ENCODE assay signal across 1 cellular context in genomic region chr11:9363954-9364912, GRCh38.
TF ChIP-seq lines count a peak whose summit lies in the region.

No MANE protein-coding gene starts in this region.

TF ChIP-seq in GM12878, 131 proteins besides CTCF, POLR2A, EP300 and RAD21 (continued from another document and continues in another):
- no peak for TF ChIP-seq ZBTB33 (IDR thresholded peaks at IDR 0.05)
- TF ChIP-seq MXI1 (IDR thresholded peaks at IDR 0.05; ENCODE audit: low read depth, low read length): peak; percentile 82
- TF ChIP-seq CBX5 (IDR thresholded peaks at IDR 0.05; ENCODE audit: low read depth): no peak
- TF ChIP-seq IKZF1 (conservative IDR thresholded peaks at IDR 0.05): peak; percentile 92
- TF ChIP-seq JUNB (IDR thresholded peaks at IDR 0.05): 0 out of 2 replicates have a peak, but pooled peaks have one; percentile 16
- 0 out of 2 replicates have a peak, but pooled peaks have one; percentile 55 for TF ChIP-seq TCF3 (IDR thresholded peaks at IDR 0.05; ENCODE audit: borderline replicate concordance, insufficient read depth, low read depth, low read length)
- TF ChIP-seq NRF1 (conservative IDR thresholded peaks at IDR 0.05; ENCODE audit: low read depth, low read length): no peak
- TF ChIP-seq POLR2AphosphoS5 (IDR thresholded peaks at IDR 0.05; ENCODE audit: low read length): peak; percentile 98
- TF ChIP-seq BCL11A (IDR thresholded peaks at IDR 0.05; ENCODE audit: low read depth, low read length): no peak
- TF ChIP-seq DPF2 (IDR thresholded peaks at IDR 0.05): peak; percentile 91
- 0 out of 2 replicates have a peak, but pooled peaks have one; percentile 74 for TF ChIP-seq ZNF207 (IDR thresholded peaks at IDR 0.05; ENCODE audit: borderline replicate concordance)
- TF ChIP-seq LARP7 (IDR thresholded peaks at IDR 0.05): peak; percentile 96
- no peak for TF ChIP-seq ZZZ3 (IDR thresholded peaks at IDR 0.05; ENCODE audit: control insufficient read depth, insufficient read length, low read depth)
- peak; percentile 60 for TF ChIP-seq HCFC1 (IDR thresholded peaks at IDR 0.05; ENCODE audit: low read length)
- peak in 1 of 2 experiments; percentile 27; a peak in 1 of 4 replicates for TF ChIP-seq ETV6 (conservative IDR thresholded peaks at IDR 0.05 in 1 of 2, IDR thresholded peaks at IDR 0.05 in 1 of 2; ENCODE audit: borderline replicate concordance in 1 of 2, low read depth in 1 of 2)
- no peak for TF ChIP-seq BRCA1 (IDR thresholded peaks at IDR 0.05; ENCODE audit: low read depth, low read length)
- no peak for TF ChIP-seq BCLAF1 (IDR thresholded peaks at IDR 0.05)
- TF ChIP-seq NR2F1 (conservative IDR thresholded peaks at IDR 0.05): peak; percentile 69
- TF ChIP-seq KDM1A (IDR thresholded peaks at IDR 0.05; ENCODE audit: borderline replicate concordance): no peak
- peak; percentile 89 for TF ChIP-seq SMAD5 (IDR thresholded peaks at IDR 0.05; ENCODE audit: low read depth)
- peak; percentile 14 for TF ChIP-seq SP1 (IDR thresholded peaks at IDR 0.05; ENCODE audit: low read depth, low read length)
- peak; percentile 58; the same call in 1 of the 2 replicates for TF ChIP-seq NBN (IDR thresholded peaks at IDR 0.05)
- peak; percentile 84; the same call in 1 of the 2 replicates for TF ChIP-seq POLR2AphosphoS2 (IDR thresholded peaks at IDR 0.05; ENCODE audit: low read depth, low read length)
- TF ChIP-seq NR2C1 (IDR thresholded peaks at IDR 0.05): peak; percentile 54; the same call in 1 of the 2 replicates
- TF ChIP-seq MEF2B (IDR thresholded peaks at IDR 0.05; ENCODE audit: partially characterized antibody, poor library complexity, severe bottlenecking): peak; percentile 34
- TF ChIP-seq TCF7 (IDR thresholded peaks at IDR 0.05; ENCODE audit: borderline replicate concordance): peak; percentile 69
- TF ChIP-seq SIN3A (IDR thresholded peaks at IDR 0.05; ENCODE audit: low read depth, low read length): peak; percentile 54; the same call in 1 of the 2 replicates
- TF ChIP-seq ZNF384 (IDR thresholded peaks at IDR 0.05; ENCODE audit: borderline replicate concordance, low read depth, low read length): no peak
- TF ChIP-seq E2F4 (IDR thresholded peaks at IDR 0.05; ENCODE audit: low read depth, low read length): no peak
- no peak for TF ChIP-seq MYB (IDR thresholded peaks at IDR 0.05; ENCODE audit: borderline replicate concordance, low read depth, low read length)
- no peak for TF ChIP-seq CBX3 (IDR thresholded peaks at IDR 0.05; ENCODE audit: borderline replicate concordance, low read depth)
- no peak for TF ChIP-seq YBX1 (IDR thresholded peaks at IDR 0.05)
- peak; percentile 100 for TF ChIP-seq BACH1 (IDR thresholded peaks at IDR 0.05; ENCODE audit: borderline replicate concordance)
- peak; percentile 59 for TF ChIP-seq RELA (IDR thresholded peaks at IDR 0.05; ENCODE audit: borderline replicate concordance, partially characterized antibody)
- no peak for TF ChIP-seq MLLT1 (IDR thresholded peaks at IDR 0.05)
- peak; percentile 26 to 29; a peak in 1 of 3 replicates for TF ChIP-seq EGR1 (IDR thresholded peaks at IDR 0.05; ENCODE audit: borderline replicate concordance in 1 of 2, low read depth in 2 of 2, low read length in 2 of 2)
- TF ChIP-seq NKRF (conservative IDR thresholded peaks at IDR 0.05): no peak; the same call in 1 of the 2 replicates
- peak; percentile 65; the same call in 1 of the 2 replicates for TF ChIP-seq RELB (IDR thresholded peaks at IDR 0.05; ENCODE audit: low read depth)
- peak; percentile 94 for TF ChIP-seq ELK1 (IDR thresholded peaks at IDR 0.05; ENCODE audit: low read depth, low read length)
- peak; percentile 19; the same call in 1 of the 2 replicates for TF ChIP-seq SPI1 (IDR thresholded peaks at IDR 0.05; ENCODE audit: borderline replicate concordance, insufficient read depth, low read depth, low read length)
- TF ChIP-seq ZNF217 (IDR thresholded peaks at IDR 0.05): 0 out of 2 replicates have a peak, but pooled peaks have one; percentile 52
- TF ChIP-seq REST (IDR thresholded peaks at IDR 0.05; ENCODE audit: low read depth, low read length): no peak
- no peak for TF ChIP-seq FOS (IDR thresholded peaks at IDR 0.05; ENCODE audit: borderline replicate concordance, extremely low read depth, insufficient read length)
- TF ChIP-seq TBL1XR1 (IDR thresholded peaks at IDR 0.05; ENCODE audit: low read depth, low read length): no peak
- no peak for TF ChIP-seq WRNIP1 (IDR thresholded peaks at IDR 0.05; ENCODE audit: borderline replicate concordance, low read depth, low read length)
